Comparison of ENCODE assay signal across 18 cellular contexts in genomic region chr5:76475936-76476335, GRCh38.
DNase-seq lines count a peak whose midpoint lies in the region; ATAC-seq and FAIRE-seq lines count a peak whose summit lies in the region.
"Had no signal": no experiment of that assay in that cellular context is flagged by ENCODE, and none has a peak within 500 bp of the region (broad histone marks: within the 10 kb centered on the region; RNA-seq: fewer than 3 reads in every experiment).

No MANE protein-coding gene starts in this region.

- H3K27me3 ChIP-seq in small intestine (ENCODE audit: control insufficient read depth in 2 of 2, insufficient read depth in 2 of 2, low read length in 2 of 2) (no peaks in the 10 kb centered on the region), H7 (ENCODE audit: control insufficient read depth, insufficient read depth, low read length) (no peaks in the 10 kb centered on the region)
- H3K27me3 ChIP-seq: dorsolateral prefrontal cortex, left lung, ovary, sigmoid colon had no signal

- WGBS in small intestine, 3 donors = 20 to 67% (median 42%) methylated on average over 2 of the region's 2 CpGs

- H3K4me1 ChIP-seq in small intestine (ENCODE audit: control insufficient read depth in 2 of 2, insufficient read depth in 1 of 2, low read depth in 1 of 2, low read length in 1 of 2) = peaks cover 10 to 18% of the 10 kb centered on the region in 2 donors
- H3K4me1 ChIP-seq: sigmoid colon had no signal

- POLR2A ChIA-PET in activated CD4-positive, alpha-beta memory T cell treated with anti-CD3 and anti-CD28 coated beads for 36 hours (lab: Charles Lee) = no interaction called here

- peaks cover 15% of the 10 kb centered on the region for H3K36me3 Mint-ChIP-seq in T-helper 1 cell treated with Interleukin-12 subunit alpha and Interleukin-12 subunit beta and Interleukin-4 antibody, amounts not matched to agents 30 μg/mL and 1 μg/mL, for 36 hours (ENCODE audit: low read depth)
- H3K36me3 Mint-ChIP-seq in activated CD4-positive, alpha-beta memory T cell treated with anti-CD3 and anti-CD28 coated beads for 36 hours = no peaks in the 10 kb centered on the region

- peak overlapping the region; percentile 21 for H3K27ac Mint-ChIP-seq in T-helper 1 cell treated with Interleukin-12 subunit alpha and Interleukin-12 subunit beta and Interleukin-4 antibody, amounts not matched to agents 30 μg/mL and 1 μg/mL, for 36 hours
- peak overlapping the region; percentile 36 for H3K27ac Mint-ChIP-seq in activated CD4-positive, alpha-beta memory T cell treated with anti-CD3 and anti-CD28 coated beads for 36 hours
- H3K27ac Mint-ChIP-seq: B cell had no signal

- ATAC-seq in left colon (peak; percentile 72), HG03175 (IDR thresholded peaks at IDR 0.05; ENCODE audit: unreplicated experiment) (no peak)
- ATAC-seq: left lung had no signal

- H3K9me3 ChIP-seq in small intestine (ENCODE audit: control insufficient read depth, low read depth) = no peaks in the 10 kb centered on the region
- H3K9me3 ChIP-seq: left lung, ovary, sigmoid colon had no signal

- peak overlapping the region; percentile 92 to 94 for H3K27ac ChIP-seq in small intestine (ENCODE audit: low read depth in 1 of 2, low read length in 1 of 2)
- H3K27ac ChIP-seq: 22Rv1, dorsolateral prefrontal cortex, left lung, ovary, sigmoid colon, SK-N-MC had no signal

- peaks cover 3% of the 10 kb centered on the region for H3K9me3 Mint-ChIP-seq in T-helper 1 cell treated with Interleukin-12 subunit alpha and Interleukin-12 subunit beta and Interleukin-4 antibody, amounts not matched to agents 30 μg/mL and 1 μg/mL, for 36 hours
- H3K9me3 Mint-ChIP-seq in activated CD4-positive, alpha-beta memory T cell treated with anti-CD3 and anti-CD28 coated beads for 36 hours = no peaks in the 10 kb centered on the region

- no peak overlapping the region for H3K4me3 Mint-ChIP-seq in T-helper 1 cell treated with Interleukin-12 subunit alpha and Interleukin-12 subunit beta and Interleukin-4 antibody, amounts not matched to agents 30 μg/mL and 1 μg/mL, for 36 hours
- no peak overlapping the region for H3K4me3 Mint-ChIP-seq in activated CD4-positive, alpha-beta memory T cell treated with anti-CD3 and anti-CD28 coated beads for 36 hours
- H3K4me3 Mint-ChIP-seq: B cell had no signal

- CTCF ChIA-PET in activated CD4-positive, alpha-beta memory T cell treated with anti-CD3 and anti-CD28 coated beads for 36 hours (lab: Charles Lee) = no interaction called here

- intact Hi-C loops in activated CD4-positive, alpha-beta memory T cell treated with anti-CD3 and anti-CD28 coated beads for 36 hours (cut with micrococcal nuclease) = no loop called here
- intact Hi-C loops in left colon (cut with DNase I, micrococcal nuclease) = no loop called here

- peaks cover 49% of the 10 kb centered on the region for H3K4me1 Mint-ChIP-seq in T-helper 1 cell treated with Interleukin-12 subunit alpha and Interleukin-12 subunit beta and Interleukin-4 antibody, amounts not matched to agents 30 μg/mL and 1 μg/mL, for 36 hours (ENCODE audit: low read depth)
- peaks cover 85% of the 10 kb centered on the region for H3K4me1 Mint-ChIP-seq in activated CD4-positive, alpha-beta memory T cell treated with anti-CD3 and anti-CD28 coated beads for 36 hours (ENCODE audit: low read depth)

- H3K27me3 Mint-ChIP-seq in T-helper 1 cell treated with Interleukin-12 subunit alpha and Interleukin-12 subunit beta and Interleukin-4 antibody, amounts not matched to agents 30 μg/mL and 1 μg/mL, for 36 hours (ENCODE audit: low read depth) = no peaks in the 10 kb centered on the region
- H3K27me3 Mint-ChIP-seq in activated CD4-positive, alpha-beta memory T cell treated with anti-CD3 and anti-CD28 coated beads for 36 hours = no peaks in the 10 kb centered on the region
- H3K27me3 Mint-ChIP-seq: B cell had no signal

- H3K36me3 ChIP-seq in small intestine (ENCODE audit: control insufficient read depth in 2 of 2, insufficient read depth in 2 of 2, low read length in 2 of 2) (no peaks in the 10 kb centered on the region), H7 (replicated peaks; ENCODE audit: control insufficient read depth, insufficient read depth, low read length) (no peaks in the 10 kb centered on the region)
- H3K36me3 ChIP-seq: left lung, ovary, sigmoid colon had no signal

- no peak overlapping the region for H3K4me3 ChIP-seq in small intestine (ENCODE audit: low read depth in 1 of 2, low read length in 2 of 2)
- no peak overlapping the region for H3K4me3 ChIP-seq in H7 (ENCODE audit: insufficient read depth, low read depth, low read length)
- H3K4me3 ChIP-seq: dorsolateral prefrontal cortex, left lung, ovary, sigmoid colon, SK-N-MC had no signal

- FAIRE-seq in small intestine (lab: Jason Lieb, UNC) = peak; percentile 65
- FAIRE-seq: bronchial epithelial cell had no signal

- DNase-seq in T-helper 1 cell (no peak), left colon (peak; percentile 52 to 80), small intestine (peak; percentile 97), NCI-H446 (lab: John Stamatoyannopoulos, UW) (no peak), H7 (no peak)
- no peak for DNase-seq in activated CD4-positive, alpha-beta memory T cell treated with anti-CD3 and anti-CD28 coated beads for 36 hours
- DNase-seq: activated CD4-positive, alpha-beta T cell treated with anti-CD3 and anti-CD28 coated beads for 48 hours; dorsolateral prefrontal cortex; left lung; NCI-H82; ovary; sigmoid colon had no signal

Comparison
In these comparisons a context has a peak if more than half of its experiments do, and no peak if none do; other contexts are left out.
1. DNase-seq: peak in left colon (2 of 2) and small intestine (single experiment); none in T-helper 1 cell (0 of 5), activated CD4-positive, alpha-beta memory T cell treated with anti-CD3 and anti-CD28 coated beads for 36 hours (single experiment), NCI-H446 (0 of 2) and H7 (single experiment).